Comparison of ENCODE assay signal across 1 cellular context in genomic region chr10:30431435-30431911, GRCh38.
A peak's percentile ranks its signal among the peaks of the same experiment; 100 is the strongest.
TF ChIP-seq lines count a peak whose summit lies in the region.

No MANE protein-coding gene starts in this region.

TF ChIP-seq in K562, 482 proteins besides CTCF, POLR2A, EP300 and RAD21 (continued from another document):
- no peak; the same call in 1 of the 2 replicates for TF ChIP-seq MGA (IDR thresholded peaks at IDR 0.05)
- no peak for TF ChIP-seq ZNF785 (CRISPR knock-in tag; IDR thresholded peaks at IDR 0.05)
- TF ChIP-seq TFAP4 (CRISPR knock-in tag; IDR thresholded peaks at IDR 0.05; ENCODE audit: borderline replicate concordance): peak; percentile 59; the same call in 1 of the 2 replicates
- TF ChIP-seq ARID1B (IDR thresholded peaks at IDR 0.05): peak; percentile 47; the same call in 1 of the 2 replicates
- 0 out of 2 replicates have a peak, but pooled peaks have one; percentile 19 for TF ChIP-seq SP1 (CRISPR knock-in tag; IDR thresholded peaks at IDR 0.05)
- peak; percentile 41 to 56; a peak in 3 of 4 replicates for TF ChIP-seq NRF1 (conservative IDR thresholded peaks at IDR 0.05 in 1 of 2, IDR thresholded peaks at IDR 0.05 in 1 of 2)
- TF ChIP-seq SMARCE1 (IDR thresholded peaks at IDR 0.05): peak; percentile 55; the same call in 1 of the 2 replicates
- TF ChIP-seq SOX6 (IDR thresholded peaks at IDR 0.05): 0 out of 2 replicates have a peak, but pooled peaks have one; percentile 10
- peak; percentile 54; the same call in 1 of the 2 replicates for TF ChIP-seq ZNF263 (CRISPR knock-in tag; IDR thresholded peaks at IDR 0.05; ENCODE audit: borderline replicate concordance)
- TF ChIP-seq VEZF1 (CRISPR knock-in tag; IDR thresholded peaks at IDR 0.05): peak; percentile 54; the same call in 1 of the 2 replicates
- 0 out of 2 replicates have a peak, but pooled peaks have one; percentile 32 for TF ChIP-seq ZEB2 (IDR thresholded peaks at IDR 0.05)
- peak; percentile 67; the same call in 1 of the 2 replicates for TF ChIP-seq CTBP1 (IDR thresholded peaks at IDR 0.05; ENCODE audit: borderline replicate concordance)
- peak; percentile 62 to 85; a peak in 3 of 4 replicates for TF ChIP-seq UBTF (IDR thresholded peaks at IDR 0.05; ENCODE audit: borderline replicate concordance in 1 of 2, low read depth in 2 of 2, low read length in 2 of 2)
- TF ChIP-seq TBP (optimal IDR thresholded peaks at IDR 0.05; ENCODE audit: low read depth, low read length): peak; percentile 48
- TF ChIP-seq L3MBTL2 (IDR thresholded peaks at IDR 0.05): peak; percentile 60
- no peak for TF ChIP-seq HINFP (tag; conservative IDR thresholded peaks at IDR 0.05; ENCODE audit: low read depth)
- TF ChIP-seq MEF2A (IDR thresholded peaks at IDR 0.05; ENCODE audit: control insufficient read depth, low read depth, low read length): peak; percentile 77; the same call in 1 of the 2 replicates
- TF ChIP-seq ZBTB33 (CRISPR knock-in tag; IDR thresholded peaks at IDR 0.05): peak; percentile 57; the same call in 1 of the 2 replicates
- no peak for TF ChIP-seq MBD2 (IDR thresholded peaks at IDR 0.05; ENCODE audit: borderline replicate concordance, low read depth)
- TF ChIP-seq DLX4 (CRISPR knock-in tag; IDR thresholded peaks at IDR 0.05): no peak
- no peak for TF ChIP-seq DDX20 (tag; IDR thresholded peaks at IDR 0.05; ENCODE audit: low read depth)
- peak; percentile 42; the same call in 1 of the 2 replicates for TF ChIP-seq JUND (IDR thresholded peaks at IDR 0.05; ENCODE audit: borderline replicate concordance, low read depth, low read length)
- TF ChIP-seq JUND (tag; IDR thresholded peaks at IDR 0.05; ENCODE audit: borderline replicate concordance, low read depth, low read length): peak; percentile 48; the same call in 1 of the 3 replicates
- 0 out of 2 replicates have a peak, but pooled peaks have one; percentile 45 for TF ChIP-seq ZBTB7A (IDR thresholded peaks at IDR 0.05; ENCODE audit: borderline replicate concordance, control insufficient read depth, low read depth, low read length)
- TF ChIP-seq ATF1 (CRISPR knock-in tag; IDR thresholded peaks at IDR 0.05): no peak
- TF ChIP-seq ATF1 (tag; IDR thresholded peaks at IDR 0.05): 0 out of 2 replicates have a peak, but pooled peaks have one; percentile 11
- 0 out of 4 replicates have a peak, but pooled peaks of 1 of the 2 experiments have one; percentile 44 for TF ChIP-seq KDM1A (IDR thresholded peaks at IDR 0.05)
- TF ChIP-seq MAX (CRISPR knock-in tag; IDR thresholded peaks at IDR 0.05): no peak
- TF ChIP-seq MEF2D (tag; conservative IDR thresholded peaks at IDR 0.05; ENCODE audit: low read depth): peak; percentile 89
TF ChIP-seq in K562: peak in this region for 45.
